Comparison of ENCODE assay signal across 31 cellular contexts in the genomic region with DNA sequence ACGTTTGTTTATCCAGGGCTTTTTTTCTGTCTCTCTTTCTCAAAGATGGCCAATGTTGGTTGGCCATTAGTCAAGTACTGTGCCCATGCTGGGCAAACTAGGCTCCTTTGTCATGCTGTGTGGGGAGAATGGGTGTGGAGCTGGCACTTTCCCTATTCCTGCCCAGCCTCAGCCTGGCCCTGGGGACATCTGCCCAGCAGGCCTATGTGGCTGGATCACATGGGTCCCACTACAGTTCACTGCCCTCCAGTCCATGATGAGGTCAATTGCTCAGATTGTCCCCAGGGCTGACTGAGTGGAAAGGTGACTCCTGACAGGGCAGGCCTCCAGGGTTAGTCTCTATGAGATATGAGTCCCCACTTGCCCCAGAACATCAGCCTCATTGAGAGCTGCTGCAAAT. TPM values are rescaled to one million over a fixed set of nuclear protein-coding genes. Genes with fewer than 3 reads are reported as not detected.
DNase-seq lines count a peak whose midpoint lies in the region; ATAC-seq and TF ChIP-seq lines count a peak whose summit lies in the region.
"Had no signal": no experiment of that assay in that cellular context is flagged by ENCODE, and none has a peak within 500 bp of the region (broad histone marks: within the 10 kb centered on the region; RNA-seq: fewer than 3 reads in every experiment).

No MANE protein-coding gene starts in this region.

- ATAC-seq in GM19023 (IDR thresholded peaks at IDR 0.05; ENCODE audit: unreplicated experiment): no peak
- no peak for ATAC-seq in HG02759 (IDR thresholded peaks at IDR 0.05; ENCODE audit: unreplicated experiment)
- ATAC-seq: activated T-cell treated with anti-CD3 and anti-CD28 coated beads, Interleukin-2, amount 50 U/mL, for 4 hours; body of pancreas; foreskin keratinocyte; left lung; natural killer cell treated with Interleukin-12 subunit alpha and Interleukin-12 subunit beta and Interleukin-15 and Interleukin-18, amount 100 ng/mL, for 72 hours; Panc1 had no signal

- no peaks in the 10 kb centered on the region for H3K36me3 Mint-ChIP-seq in Caco-2 (ENCODE audit: insufficient read depth, unreplicated experiment)
- H3K36me3 Mint-ChIP-seq: mesothelial cell of epicardium; natural killer cell treated with Interleukin-12 subunit alpha and Interleukin-12 subunit beta and Interleukin-15 and Interleukin-18, amount 100 ng/mL, for 72 hours had no signal

- H3K9me3 ChIP-seq in Caco-2: no peaks in the 10 kb centered on the region
- H3K9me3 ChIP-seq: body of pancreas, left lung, sigmoid colon, tibial nerve had no signal

- no peak overlapping the region for H3K4me3 ChIP-seq in Caco-2 (ENCODE audit: low read depth, low read length)
- H3K4me3 ChIP-seq: body of pancreas, left lung, sigmoid colon, tibial nerve had no signal

- H3K27ac Mint-ChIP-seq in Caco-2 (ENCODE audit: unreplicated experiment): no peak overlapping the region
- H3K27ac Mint-ChIP-seq: B cell; mesothelial cell of epicardium; stimulated activated naive CD8-positive, alpha-beta T cell treated with anti-CD3 and anti-CD28 coated beads, Interleukin-15, Interleukin-2, amounts not matched to agents 100 ng/mL and 50 ng/mL, for 24 hours had no signal

- intact Hi-C loops in posterior cingulate gyrus (cut with DNase I): no loop called here
- intact Hi-C loops in Caco-2 (cut with micrococcal nuclease; ENCODE audit: unreplicated experiment): no loop called here

- DNase-seq in Ammon's horn (ENCODE audit: low spot score): peak; percentile 68
- peak in 36 of 61 donors; percentile 7 to 64 (median 21) for DNase-seq in caudate nucleus (lab: John Stamatoyannopoulos, UW)
- DNase-seq in posterior cingulate gyrus: peak in 7 of 10 donors; percentile 19 to 93 (median 61)
- no peak for DNase-seq in Caco-2
- no peak for DNase-seq in NCI-H526 (lab: John Stamatoyannopoulos, UW)
- DNase-seq: activated CD4-positive, alpha-beta T cell treated with anti-CD3 and anti-CD28 coated beads, Interleukin-2, amount 50 U/mL, for 1 hour; activated T-cell treated with anti-CD3 and anti-CD28 coated beads, Interleukin-2, amount 50 U/mL, for 4 hours; body of pancreas; effector CD8-positive, alpha-beta T cell; foreskin keratinocyte; left lung; NCI-H1092 treated with DMSO at 0.1 percent for 48 hours; NCI-H1930; NCI-H2227 treated with DMSO at 0.1 percent for 48 hours; NCI-H69; SIG-M5; sigmoid colon; stimulated activated CD4-positive, alpha-beta T cell treated with anti-CD3 and anti-CD28 coated beads, Interleukin-15, amount 100 ng/mL, for 24 hours; SW 1271; T1000; WERI-Rb-1 had no signal

- H3K27me3 ChIP-seq in layer of hippocampus (ENCODE audit: control insufficient read depth, insufficient read depth, low read length) (no peaks in the 10 kb centered on the region), Caco-2 (replicated peaks; ENCODE audit: control insufficient read depth, insufficient read depth, low read length) (no peaks in the 10 kb centered on the region)
- H3K27me3 ChIP-seq: body of pancreas, foreskin keratinocyte, left lung, sigmoid colon, tibial nerve had no signal

- POLR2A ChIA-PET in Caco-2 (lab: Charles Lee): no interaction called here

- no peaks in the 10 kb centered on the region for H3K4me1 Mint-ChIP-seq in Caco-2 (ENCODE audit: low read depth, unreplicated experiment)

- CTCF ChIA-PET in Caco-2 (lab: Charles Lee): no interaction called here

- H3K27ac ChIP-seq in caudate nucleus (ENCODE audit: low read depth, low read length) (peak overlapping the region; percentile 63), layer of hippocampus (ENCODE audit: low read depth, low read length) (peak overlapping the region; percentile 49)
- H3K27ac ChIP-seq: body of pancreas, foreskin keratinocyte, parathyroid adenoma, sigmoid colon, tibial nerve, WERI-Rb-1 had no signal

- H3K36me3 ChIP-seq in Caco-2 (ENCODE audit: control insufficient read depth, insufficient read depth, low read length): no peaks in the 10 kb centered on the region
- H3K36me3 ChIP-seq: left lung, sigmoid colon, tibial nerve, WERI-Rb-1 had no signal

- no peaks in the 10 kb centered on the region for H3K27me3 Mint-ChIP-seq in Caco-2 (ENCODE audit: insufficient read depth, unreplicated experiment)
- H3K27me3 Mint-ChIP-seq: B cell; stimulated activated naive CD8-positive, alpha-beta T cell treated with anti-CD3 and anti-CD28 coated beads, Interleukin-15, Interleukin-2, amounts not matched to agents 100 ng/mL and 50 ng/mL, for 24 hours had no signal

- no peaks in the 10 kb centered on the region for H3K9me3 Mint-ChIP-seq in Caco-2 (ENCODE audit: unreplicated experiment)
- H3K9me3 Mint-ChIP-seq: activated T-cell treated with anti-CD3 and anti-CD28 coated beads, Interleukin-2, amount 50 U/mL, for 4 hours; mesothelial cell of epicardium; natural killer cell treated with Interleukin-12 subunit alpha and Interleukin-12 subunit beta and Interleukin-15 and Interleukin-18, amount 100 ng/mL, for 72 hours; stimulated activated naive CD8-positive, alpha-beta T cell treated with anti-CD3 and anti-CD28 coated beads, Interleukin-15, Interleukin-2, amounts not matched to agents 100 ng/mL and 50 ng/mL, for 24 hours had no signal

- no peak overlapping the region for H3K4me3 Mint-ChIP-seq in Caco-2 (ENCODE audit: unreplicated experiment)
- H3K4me3 Mint-ChIP-seq: activated T-cell treated with anti-CD3 and anti-CD28 coated beads, Interleukin-2, amount 50 U/mL, for 4 hours; B cell; mesothelial cell of epicardium; natural killer cell treated with Interleukin-12 subunit alpha and Interleukin-12 subunit beta and Interleukin-15 and Interleukin-18, amount 100 ng/mL, for 72 hours; stimulated activated naive CD8-positive, alpha-beta T cell treated with anti-CD3 and anti-CD28 coated beads, Interleukin-15, Interleukin-2, amounts not matched to agents 100 ng/mL and 50 ng/mL, for 24 hours had no signal

- no peak for TF ChIP-seq CTCF in Caco-2 (IDR thresholded peaks at IDR 0.05; ENCODE audit: insufficient read depth in 1 of 2, low read depth in 1 of 2, low read length in 1 of 2, severe bottlenecking in 1 of 2, unreplicated experiment in 1 of 2)

- no TSS peak for BruUV-seq in Caco-2 (replicated peaks; lab: Mats Ljungman, UMichigan)

- no peaks in the 10 kb centered on the region for H3K4me1 ChIP-seq in Caco-2
- H3K4me1 ChIP-seq: body of pancreas, foreskin keratinocyte, parathyroid adenoma, sigmoid colon had no signal

RNA-seq across cellular contexts. Expression of gene HERC1, which starts 54.4 kb away (rescaled TPM):
- total RNA-seq in Caco-2 (2022): 34.7 and 44.6 TPM in 2 replicates

Comparison
In these comparisons a context has a peak if more than half of its experiments do, and no peak if none do; other contexts are left out.
1. DNase-seq: peak in Ammon's horn (single experiment), caudate nucleus (36 of 61) and posterior cingulate gyrus (7 of 10); none in Caco-2 (0 of 2) and NCI-H526 (0 of 2).